In the genomic region with DNA sequence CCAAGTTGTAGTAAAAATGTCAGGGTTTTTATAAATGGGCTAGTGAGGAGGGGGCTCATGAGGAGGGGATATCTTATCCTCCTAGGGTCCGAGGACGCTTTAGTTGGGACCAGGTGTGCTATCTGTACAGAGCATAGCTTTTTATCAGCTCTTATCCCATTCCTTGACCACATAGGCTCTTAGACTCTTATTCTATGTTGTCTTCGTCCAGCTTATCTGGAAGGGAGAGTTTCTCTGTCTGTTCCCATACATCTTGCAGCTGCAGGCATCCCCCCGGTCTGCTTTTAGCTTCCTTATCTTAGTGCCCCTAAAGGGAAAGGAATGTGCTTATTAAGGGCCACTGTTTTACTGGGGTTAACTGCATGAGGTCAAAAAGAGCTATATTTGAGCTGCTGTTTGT, we compare ENCODE assay signal across 1 cellular context.
TF ChIP-seq lines count a peak whose summit lies in the region.

No MANE protein-coding gene starts in this region.

TF ChIP-seq in GM23338, 12 proteins besides CTCF, POLR2A, EP300 and RAD21 (continued from another document):
- TF ChIP-seq, protein P1, sequence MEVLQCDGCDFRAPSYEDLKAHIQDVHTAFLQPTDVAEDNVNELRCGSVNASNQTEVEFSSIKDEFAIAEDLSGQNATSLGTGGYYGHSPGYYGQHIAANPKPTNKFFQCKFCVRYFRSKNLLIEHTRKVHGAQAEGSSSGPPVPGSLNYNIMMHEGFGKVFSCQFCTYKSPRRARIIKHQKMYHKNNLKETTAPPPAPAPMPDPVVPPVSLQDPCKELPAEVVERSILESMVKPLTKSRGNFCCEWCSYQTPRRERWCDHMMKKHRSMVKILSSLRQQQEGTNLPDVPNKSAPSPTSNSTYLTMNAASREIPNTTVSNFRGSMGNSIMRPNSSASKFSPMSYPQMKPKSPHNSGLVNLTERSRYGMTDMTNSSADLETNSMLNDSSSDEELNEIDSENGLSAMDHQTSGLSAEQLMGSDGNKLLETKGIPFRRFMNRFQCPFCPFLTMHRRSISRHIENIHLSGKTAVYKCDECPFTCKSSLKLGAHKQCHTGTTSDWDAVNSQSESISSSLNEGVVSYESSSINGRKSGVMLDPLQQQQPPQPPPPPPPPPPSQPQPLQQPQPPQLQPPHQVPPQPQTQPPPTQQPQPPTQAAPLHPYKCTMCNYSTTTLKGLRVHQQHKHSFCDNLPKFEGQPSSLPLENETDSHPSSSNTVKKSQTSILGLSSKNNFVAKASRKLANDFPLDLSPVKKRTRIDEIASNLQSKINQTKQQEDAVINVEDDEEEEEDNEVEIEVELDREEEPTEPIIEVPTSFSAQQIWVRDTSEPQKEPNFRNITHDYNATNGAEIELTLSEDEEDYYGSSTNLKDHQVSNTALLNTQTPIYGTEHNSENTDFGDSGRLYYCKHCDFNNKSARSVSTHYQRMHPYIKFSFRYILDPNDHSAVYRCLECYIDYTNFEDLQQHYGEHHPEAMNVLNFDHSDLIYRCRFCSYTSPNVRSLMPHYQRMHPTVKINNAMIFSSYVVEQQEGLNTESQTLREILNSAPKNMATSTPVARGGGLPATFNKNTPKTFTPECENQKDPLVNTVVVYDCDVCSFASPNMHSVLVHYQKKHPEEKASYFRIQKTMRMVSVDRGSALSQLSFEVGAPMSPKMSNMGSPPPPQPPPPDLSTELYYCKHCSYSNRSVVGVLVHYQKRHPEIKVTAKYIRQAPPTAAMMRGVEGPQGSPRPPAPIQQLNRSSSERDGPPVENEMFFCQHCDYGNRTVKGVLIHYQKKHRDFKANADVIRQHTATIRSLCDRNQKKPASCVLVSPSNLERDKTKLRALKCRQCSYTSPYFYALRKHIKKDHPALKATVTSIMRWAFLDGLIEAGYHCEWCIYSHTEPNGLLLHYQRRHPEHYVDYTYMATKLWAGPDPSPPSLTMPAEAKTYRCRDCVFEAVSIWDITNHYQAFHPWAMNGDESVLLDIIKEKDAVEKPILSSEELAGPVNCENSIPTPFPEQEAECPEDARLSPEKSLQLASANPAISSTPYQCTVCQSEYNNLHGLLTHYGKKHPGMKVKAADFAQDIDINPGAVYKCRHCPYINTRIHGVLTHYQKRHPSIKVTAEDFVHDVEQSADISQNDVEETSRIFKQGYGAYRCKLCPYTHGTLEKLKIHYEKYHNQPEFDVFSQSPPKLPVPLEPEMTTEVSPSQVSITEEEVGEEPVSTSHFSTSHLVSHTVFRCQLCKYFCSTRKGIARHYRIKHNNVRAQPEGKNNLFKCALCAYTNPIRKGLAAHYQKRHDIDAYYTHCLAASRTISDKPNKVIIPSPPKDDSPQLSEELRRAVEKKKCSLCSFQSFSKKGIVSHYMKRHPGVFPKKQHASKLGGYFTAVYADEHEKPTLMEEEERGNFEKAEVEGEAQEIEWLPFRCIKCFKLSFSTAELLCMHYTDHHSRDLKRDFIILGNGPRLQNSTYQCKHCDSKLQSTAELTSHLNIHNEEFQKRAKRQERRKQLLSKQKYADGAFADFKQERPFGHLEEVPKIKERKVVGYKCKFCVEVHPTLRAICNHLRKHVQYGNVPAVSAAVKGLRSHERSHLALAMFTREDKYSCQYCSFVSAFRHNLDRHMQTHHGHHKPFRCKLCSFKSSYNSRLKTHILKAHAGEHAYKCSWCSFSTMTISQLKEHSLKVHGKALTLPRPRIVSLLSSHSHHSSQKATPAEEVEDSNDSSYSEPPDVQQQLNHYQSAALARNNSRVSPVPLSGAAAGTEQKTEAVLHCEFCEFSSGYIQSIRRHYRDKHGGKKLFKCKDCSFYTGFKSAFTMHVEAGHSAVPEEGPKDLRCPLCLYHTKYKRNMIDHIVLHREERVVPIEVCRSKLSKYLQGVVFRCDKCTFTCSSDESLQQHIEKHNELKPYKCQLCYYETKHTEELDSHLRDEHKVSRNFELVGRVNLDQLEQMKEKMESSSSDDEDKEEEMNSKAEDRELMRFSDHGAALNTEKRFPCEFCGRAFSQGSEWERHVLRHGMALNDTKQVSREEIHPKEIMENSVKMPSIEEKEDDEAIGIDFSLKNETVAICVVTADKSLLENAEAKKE (CRISPR knock-in tag; IDR thresholded peaks at IDR 0.05): no peak
